In the genomic region with DNA sequence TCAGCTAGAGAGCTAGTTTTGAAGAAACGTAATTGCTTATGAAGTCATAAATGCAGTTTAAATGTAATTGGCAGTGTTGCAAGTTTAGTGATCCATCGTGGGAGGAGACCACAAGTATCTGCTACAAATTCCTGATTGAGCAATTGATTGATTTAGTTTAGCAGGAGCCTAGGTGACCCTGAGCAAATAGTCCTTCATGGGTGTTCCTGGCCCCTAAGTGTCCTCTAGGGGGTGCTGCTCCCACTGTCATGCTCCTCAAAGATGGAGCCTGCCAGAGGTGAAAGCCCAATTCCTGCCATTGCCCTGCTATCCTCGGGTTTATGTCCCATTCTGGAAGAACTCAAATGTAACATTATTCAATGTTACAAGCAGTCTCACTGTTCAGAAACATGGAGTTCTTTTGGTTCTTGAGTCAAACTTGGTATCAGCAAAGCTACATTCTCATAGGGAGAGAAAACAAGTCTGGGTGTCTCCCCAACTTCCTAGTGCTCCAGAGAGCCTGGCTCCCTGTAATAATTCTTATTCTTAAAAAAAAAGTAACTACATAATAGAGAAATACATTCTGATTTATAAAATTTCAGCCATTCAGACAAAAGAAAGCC, we compare ENCODE assay signal across 1 cellular context.
TF ChIP-seq lines count a peak whose summit lies in the region.

No MANE protein-coding gene starts in this region.

TF ChIP-seq in HCT116, 20 proteins besides CTCF, POLR2A, EP300 and RAD21 (continued from another document):
- TF ChIP-seq ELF1 (IDR thresholded peaks at IDR 0.05; ENCODE audit: borderline replicate concordance, low read depth) (no peak), CEBPB (IDR thresholded peaks at IDR 0.05; ENCODE audit: low read depth) (no peak), ZNF274 (IDR thresholded peaks at IDR 0.05; ENCODE audit: low read depth, low read length) (no peak), SP1 (IDR thresholded peaks at IDR 0.05; ENCODE audit: low read depth) (no peak), FOSL1 (IDR thresholded peaks at IDR 0.05; ENCODE audit: low read depth) (no peak), ZFX (IDR thresholded peaks at IDR 0.05) (no peak), EGR1 (IDR thresholded peaks at IDR 0.05; ENCODE audit: low read depth) (no peak), POLR2AphosphoS5 (IDR thresholded peaks at IDR 0.05; ENCODE audit: low read depth, low read length) (no peak), EZH2phosphoT487 (IDR thresholded peaks at IDR 0.05; ENCODE audit: borderline replicate concordance) (no peak), SRF (IDR thresholded peaks at IDR 0.05; ENCODE audit: low read depth) (0 out of 2 replicates have a peak, but pooled peaks have one; percentile 30), JUND (IDR thresholded peaks at IDR 0.05) (no peak), CBX3 (IDR thresholded peaks at IDR 0.05; ENCODE audit: low read depth) (0 out of 2 replicates have a peak, but pooled peaks have one; percentile 33)
- TF ChIP-seq, protein P1, sequence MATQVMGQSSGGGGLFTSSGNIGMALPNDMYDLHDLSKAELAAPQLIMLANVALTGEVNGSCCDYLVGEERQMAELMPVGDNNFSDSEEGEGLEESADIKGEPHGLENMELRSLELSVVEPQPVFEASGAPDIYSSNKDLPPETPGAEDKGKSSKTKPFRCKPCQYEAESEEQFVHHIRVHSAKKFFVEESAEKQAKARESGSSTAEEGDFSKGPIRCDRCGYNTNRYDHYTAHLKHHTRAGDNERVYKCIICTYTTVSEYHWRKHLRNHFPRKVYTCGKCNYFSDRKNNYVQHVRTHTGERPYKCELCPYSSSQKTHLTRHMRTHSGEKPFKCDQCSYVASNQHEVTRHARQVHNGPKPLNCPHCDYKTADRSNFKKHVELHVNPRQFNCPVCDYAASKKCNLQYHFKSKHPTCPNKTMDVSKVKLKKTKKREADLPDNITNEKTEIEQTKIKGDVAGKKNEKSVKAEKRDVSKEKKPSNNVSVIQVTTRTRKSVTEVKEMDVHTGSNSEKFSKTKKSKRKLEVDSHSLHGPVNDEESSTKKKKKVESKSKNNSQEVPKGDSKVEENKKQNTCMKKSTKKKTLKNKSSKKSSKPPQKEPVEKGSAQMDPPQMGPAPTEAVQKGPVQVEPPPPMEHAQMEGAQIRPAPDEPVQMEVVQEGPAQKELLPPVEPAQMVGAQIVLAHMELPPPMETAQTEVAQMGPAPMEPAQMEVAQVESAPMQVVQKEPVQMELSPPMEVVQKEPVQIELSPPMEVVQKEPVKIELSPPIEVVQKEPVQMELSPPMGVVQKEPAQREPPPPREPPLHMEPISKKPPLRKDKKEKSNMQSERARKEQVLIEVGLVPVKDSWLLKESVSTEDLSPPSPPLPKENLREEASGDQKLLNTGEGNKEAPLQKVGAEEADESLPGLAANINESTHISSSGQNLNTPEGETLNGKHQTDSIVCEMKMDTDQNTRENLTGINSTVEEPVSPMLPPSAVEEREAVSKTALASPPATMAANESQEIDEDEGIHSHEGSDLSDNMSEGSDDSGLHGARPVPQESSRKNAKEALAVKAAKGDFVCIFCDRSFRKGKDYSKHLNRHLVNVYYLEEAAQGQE (IDR thresholded peaks at IDR 0.05; ENCODE audit: low read depth), result no peak
- TF ChIP-seq, protein P2, sequence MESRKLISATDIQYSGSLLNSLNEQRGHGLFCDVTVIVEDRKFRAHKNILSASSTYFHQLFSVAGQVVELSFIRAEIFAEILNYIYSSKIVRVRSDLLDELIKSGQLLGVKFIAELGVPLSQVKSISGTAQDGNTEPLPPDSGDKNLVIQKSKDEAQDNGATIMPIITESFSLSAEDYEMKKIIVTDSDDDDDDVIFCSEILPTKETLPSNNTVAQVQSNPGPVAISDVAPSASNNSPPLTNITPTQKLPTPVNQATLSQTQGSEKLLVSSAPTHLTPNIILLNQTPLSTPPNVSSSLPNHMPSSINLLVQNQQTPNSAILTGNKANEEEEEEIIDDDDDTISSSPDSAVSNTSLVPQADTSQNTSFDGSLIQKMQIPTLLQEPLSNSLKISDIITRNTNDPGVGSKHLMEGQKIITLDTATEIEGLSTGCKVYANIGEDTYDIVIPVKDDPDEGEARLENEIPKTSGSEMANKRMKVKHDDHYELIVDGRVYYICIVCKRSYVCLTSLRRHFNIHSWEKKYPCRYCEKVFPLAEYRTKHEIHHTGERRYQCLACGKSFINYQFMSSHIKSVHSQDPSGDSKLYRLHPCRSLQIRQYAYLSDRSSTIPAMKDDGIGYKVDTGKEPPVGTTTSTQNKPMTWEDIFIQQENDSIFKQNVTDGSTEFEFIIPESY (IDR thresholded peaks at IDR 0.05; ENCODE audit: extremely low read depth, insufficient replicate concordance, low read length), result no peak
- TF ChIP-seq, protein P3, sequence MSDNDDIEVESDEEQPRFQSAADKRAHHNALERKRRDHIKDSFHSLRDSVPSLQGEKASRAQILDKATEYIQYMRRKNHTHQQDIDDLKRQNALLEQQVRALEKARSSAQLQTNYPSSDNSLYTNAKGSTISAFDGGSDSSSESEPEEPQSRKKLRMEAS (IDR thresholded peaks at IDR 0.05), result 0 out of 2 replicates have a peak, but pooled peaks have one; percentile 20
- TF ChIP-seq, protein P4, sequence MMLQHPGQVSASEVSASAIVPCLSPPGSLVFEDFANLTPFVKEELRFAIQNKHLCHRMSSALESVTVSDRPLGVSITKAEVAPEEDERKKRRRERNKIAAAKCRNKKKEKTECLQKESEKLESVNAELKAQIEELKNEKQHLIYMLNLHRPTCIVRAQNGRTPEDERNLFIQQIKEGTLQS (IDR thresholded peaks at IDR 0.05), result no peak
